Comparison of ENCODE assay signal across 1 cellular context in the genomic region with DNA sequence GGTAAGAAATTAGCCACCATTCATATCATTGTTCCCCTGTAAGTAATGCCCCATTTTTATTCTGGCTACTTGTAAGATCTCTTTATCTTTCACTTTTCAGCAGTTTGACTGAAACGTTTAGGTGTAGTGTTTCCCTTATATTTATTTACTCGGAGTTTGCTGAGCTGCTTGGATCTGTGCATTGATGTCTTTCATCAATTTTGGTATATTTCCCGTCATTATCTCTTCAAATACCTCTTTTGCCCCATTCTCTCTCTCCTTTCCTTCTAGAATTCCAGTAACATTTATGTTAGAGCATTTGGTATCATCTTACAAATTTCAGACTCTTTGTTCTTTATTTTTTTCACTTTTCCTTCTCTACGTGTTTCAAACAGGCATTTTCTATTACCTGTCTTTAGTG.
TF ChIP-seq lines count a peak whose summit lies in the region.

No MANE protein-coding gene starts in this region.

TF ChIP-seq in WTC11, 78 proteins besides CTCF, POLR2A, EP300 and RAD21 (continued from another document):
- TF ChIP-seq, protein P1, sequence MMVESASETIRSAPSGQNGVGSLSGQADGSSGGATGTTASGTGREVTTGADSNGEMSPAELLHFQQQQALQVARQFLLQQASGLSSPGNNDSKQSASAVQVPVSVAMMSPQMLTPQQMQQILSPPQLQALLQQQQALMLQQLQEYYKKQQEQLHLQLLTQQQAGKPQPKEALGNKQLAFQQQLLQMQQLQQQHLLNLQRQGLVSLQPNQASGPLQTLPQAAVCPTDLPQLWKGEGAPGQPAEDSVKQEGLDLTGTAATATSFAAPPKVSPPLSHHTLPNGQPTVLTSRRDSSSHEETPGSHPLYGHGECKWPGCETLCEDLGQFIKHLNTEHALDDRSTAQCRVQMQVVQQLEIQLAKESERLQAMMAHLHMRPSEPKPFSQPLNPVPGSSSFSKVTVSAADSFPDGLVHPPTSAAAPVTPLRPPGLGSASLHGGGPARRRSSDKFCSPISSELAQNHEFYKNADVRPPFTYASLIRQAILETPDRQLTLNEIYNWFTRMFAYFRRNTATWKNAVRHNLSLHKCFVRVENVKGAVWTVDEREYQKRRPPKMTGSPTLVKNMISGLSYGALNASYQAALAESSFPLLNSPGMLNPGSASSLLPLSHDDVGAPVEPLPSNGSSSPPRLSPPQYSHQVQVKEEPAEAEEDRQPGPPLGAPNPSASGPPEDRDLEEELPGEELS (CRISPR knock-in tag; IDR thresholded peaks at IDR 0.05) = no peak
- TF ChIP-seq ZNF425 (CRISPR knock-in tag; conservative IDR thresholded peaks at IDR 0.05) (no peak), ZNF219 (CRISPR knock-in tag; IDR thresholded peaks at IDR 0.05; ENCODE audit: borderline replicate concordance) (no peak), FOXK1 (CRISPR knock-in tag; IDR thresholded peaks at IDR 0.05) (no peak), ZNF121 (CRISPR knock-in tag; IDR thresholded peaks at IDR 0.05) (no peak)
- TF ChIP-seq, protein P2, sequence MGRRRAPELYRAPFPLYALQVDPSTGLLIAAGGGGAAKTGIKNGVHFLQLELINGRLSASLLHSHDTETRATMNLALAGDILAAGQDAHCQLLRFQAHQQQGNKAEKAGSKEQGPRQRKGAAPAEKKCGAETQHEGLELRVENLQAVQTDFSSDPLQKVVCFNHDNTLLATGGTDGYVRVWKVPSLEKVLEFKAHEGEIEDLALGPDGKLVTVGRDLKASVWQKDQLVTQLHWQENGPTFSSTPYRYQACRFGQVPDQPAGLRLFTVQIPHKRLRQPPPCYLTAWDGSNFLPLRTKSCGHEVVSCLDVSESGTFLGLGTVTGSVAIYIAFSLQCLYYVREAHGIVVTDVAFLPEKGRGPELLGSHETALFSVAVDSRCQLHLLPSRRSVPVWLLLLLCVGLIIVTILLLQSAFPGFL (CRISPR knock-in tag; IDR thresholded peaks at IDR 0.05; ENCODE audit: borderline replicate concordance) = no peak
- TF ChIP-seq, protein P3, sequence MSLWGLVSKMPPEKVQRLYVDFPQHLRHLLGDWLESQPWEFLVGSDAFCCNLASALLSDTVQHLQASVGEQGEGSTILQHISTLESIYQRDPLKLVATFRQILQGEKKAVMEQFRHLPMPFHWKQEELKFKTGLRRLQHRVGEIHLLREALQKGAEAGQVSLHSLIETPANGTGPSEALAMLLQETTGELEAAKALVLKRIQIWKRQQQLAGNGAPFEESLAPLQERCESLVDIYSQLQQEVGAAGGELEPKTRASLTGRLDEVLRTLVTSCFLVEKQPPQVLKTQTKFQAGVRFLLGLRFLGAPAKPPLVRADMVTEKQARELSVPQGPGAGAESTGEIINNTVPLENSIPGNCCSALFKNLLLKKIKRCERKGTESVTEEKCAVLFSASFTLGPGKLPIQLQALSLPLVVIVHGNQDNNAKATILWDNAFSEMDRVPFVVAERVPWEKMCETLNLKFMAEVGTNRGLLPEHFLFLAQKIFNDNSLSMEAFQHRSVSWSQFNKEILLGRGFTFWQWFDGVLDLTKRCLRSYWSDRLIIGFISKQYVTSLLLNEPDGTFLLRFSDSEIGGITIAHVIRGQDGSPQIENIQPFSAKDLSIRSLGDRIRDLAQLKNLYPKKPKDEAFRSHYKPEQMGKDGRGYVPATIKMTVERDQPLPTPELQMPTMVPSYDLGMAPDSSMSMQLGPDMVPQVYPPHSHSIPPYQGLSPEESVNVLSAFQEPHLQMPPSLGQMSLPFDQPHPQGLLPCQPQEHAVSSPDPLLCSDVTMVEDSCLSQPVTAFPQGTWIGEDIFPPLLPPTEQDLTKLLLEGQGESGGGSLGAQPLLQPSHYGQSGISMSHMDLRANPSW (CRISPR knock-in tag; conservative IDR thresholded peaks at IDR 0.05; ENCODE audit: low read depth) = no peak
- TF ChIP-seq, protein P4, sequence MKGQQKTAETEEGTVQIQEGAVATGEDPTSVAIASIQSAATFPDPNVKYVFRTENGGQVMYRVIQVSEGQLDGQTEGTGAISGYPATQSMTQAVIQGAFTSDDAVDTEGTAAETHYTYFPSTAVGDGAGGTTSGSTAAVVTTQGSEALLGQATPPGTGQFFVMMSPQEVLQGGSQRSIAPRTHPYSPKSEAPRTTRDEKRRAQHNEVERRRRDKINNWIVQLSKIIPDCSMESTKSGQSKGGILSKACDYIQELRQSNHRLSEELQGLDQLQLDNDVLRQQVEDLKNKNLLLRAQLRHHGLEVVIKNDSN (CRISPR knock-in tag; IDR thresholded peaks at IDR 0.05) = no peak
